In the genomic region with DNA sequence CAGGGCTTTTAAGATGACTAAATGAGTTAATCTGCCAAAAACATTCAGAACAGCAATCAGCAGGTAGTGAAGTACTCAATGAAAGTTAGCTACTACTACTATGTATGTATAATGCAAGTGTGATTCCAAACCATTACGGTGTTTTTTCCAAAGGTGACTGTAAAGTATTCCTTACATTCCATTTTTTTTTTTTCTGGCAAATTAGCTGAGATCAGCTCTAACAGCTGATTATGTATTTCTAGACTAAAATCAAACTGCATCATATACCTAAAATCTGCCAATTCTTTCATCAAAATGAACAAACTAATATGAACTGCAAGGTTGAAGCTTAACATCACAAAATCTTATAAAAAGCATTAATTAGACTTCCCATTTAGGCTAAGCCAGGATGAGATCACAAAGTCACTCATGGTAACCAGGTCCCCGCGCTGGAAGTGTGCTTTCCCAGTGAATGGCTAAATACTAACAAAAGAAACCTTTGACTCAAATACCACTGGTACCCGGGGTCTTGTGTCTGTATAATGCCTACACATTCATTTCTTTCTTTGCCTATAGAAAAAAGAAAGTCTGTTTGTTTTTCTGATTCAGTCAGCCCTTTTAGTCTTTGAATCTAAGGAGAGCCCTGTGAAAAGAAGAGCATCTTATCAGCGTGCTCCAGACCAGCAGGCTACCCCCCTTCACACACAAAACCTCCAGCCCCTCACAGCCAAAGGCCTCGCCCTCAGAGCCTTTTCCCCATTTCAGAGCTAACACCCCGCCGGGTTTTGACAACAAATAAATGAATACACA, we compare ENCODE assay signal across 1 cellular context.
TF ChIP-seq lines count a peak whose summit lies in the region.

No MANE protein-coding gene starts in this region.

TF ChIP-seq in GM23338, 12 proteins besides CTCF, POLR2A, EP300 and RAD21 (continued from another document):
- TF ChIP-seq, protein P1, sequence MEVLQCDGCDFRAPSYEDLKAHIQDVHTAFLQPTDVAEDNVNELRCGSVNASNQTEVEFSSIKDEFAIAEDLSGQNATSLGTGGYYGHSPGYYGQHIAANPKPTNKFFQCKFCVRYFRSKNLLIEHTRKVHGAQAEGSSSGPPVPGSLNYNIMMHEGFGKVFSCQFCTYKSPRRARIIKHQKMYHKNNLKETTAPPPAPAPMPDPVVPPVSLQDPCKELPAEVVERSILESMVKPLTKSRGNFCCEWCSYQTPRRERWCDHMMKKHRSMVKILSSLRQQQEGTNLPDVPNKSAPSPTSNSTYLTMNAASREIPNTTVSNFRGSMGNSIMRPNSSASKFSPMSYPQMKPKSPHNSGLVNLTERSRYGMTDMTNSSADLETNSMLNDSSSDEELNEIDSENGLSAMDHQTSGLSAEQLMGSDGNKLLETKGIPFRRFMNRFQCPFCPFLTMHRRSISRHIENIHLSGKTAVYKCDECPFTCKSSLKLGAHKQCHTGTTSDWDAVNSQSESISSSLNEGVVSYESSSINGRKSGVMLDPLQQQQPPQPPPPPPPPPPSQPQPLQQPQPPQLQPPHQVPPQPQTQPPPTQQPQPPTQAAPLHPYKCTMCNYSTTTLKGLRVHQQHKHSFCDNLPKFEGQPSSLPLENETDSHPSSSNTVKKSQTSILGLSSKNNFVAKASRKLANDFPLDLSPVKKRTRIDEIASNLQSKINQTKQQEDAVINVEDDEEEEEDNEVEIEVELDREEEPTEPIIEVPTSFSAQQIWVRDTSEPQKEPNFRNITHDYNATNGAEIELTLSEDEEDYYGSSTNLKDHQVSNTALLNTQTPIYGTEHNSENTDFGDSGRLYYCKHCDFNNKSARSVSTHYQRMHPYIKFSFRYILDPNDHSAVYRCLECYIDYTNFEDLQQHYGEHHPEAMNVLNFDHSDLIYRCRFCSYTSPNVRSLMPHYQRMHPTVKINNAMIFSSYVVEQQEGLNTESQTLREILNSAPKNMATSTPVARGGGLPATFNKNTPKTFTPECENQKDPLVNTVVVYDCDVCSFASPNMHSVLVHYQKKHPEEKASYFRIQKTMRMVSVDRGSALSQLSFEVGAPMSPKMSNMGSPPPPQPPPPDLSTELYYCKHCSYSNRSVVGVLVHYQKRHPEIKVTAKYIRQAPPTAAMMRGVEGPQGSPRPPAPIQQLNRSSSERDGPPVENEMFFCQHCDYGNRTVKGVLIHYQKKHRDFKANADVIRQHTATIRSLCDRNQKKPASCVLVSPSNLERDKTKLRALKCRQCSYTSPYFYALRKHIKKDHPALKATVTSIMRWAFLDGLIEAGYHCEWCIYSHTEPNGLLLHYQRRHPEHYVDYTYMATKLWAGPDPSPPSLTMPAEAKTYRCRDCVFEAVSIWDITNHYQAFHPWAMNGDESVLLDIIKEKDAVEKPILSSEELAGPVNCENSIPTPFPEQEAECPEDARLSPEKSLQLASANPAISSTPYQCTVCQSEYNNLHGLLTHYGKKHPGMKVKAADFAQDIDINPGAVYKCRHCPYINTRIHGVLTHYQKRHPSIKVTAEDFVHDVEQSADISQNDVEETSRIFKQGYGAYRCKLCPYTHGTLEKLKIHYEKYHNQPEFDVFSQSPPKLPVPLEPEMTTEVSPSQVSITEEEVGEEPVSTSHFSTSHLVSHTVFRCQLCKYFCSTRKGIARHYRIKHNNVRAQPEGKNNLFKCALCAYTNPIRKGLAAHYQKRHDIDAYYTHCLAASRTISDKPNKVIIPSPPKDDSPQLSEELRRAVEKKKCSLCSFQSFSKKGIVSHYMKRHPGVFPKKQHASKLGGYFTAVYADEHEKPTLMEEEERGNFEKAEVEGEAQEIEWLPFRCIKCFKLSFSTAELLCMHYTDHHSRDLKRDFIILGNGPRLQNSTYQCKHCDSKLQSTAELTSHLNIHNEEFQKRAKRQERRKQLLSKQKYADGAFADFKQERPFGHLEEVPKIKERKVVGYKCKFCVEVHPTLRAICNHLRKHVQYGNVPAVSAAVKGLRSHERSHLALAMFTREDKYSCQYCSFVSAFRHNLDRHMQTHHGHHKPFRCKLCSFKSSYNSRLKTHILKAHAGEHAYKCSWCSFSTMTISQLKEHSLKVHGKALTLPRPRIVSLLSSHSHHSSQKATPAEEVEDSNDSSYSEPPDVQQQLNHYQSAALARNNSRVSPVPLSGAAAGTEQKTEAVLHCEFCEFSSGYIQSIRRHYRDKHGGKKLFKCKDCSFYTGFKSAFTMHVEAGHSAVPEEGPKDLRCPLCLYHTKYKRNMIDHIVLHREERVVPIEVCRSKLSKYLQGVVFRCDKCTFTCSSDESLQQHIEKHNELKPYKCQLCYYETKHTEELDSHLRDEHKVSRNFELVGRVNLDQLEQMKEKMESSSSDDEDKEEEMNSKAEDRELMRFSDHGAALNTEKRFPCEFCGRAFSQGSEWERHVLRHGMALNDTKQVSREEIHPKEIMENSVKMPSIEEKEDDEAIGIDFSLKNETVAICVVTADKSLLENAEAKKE (CRISPR knock-in tag; IDR thresholded peaks at IDR 0.05), result no peak
